Comparison of ENCODE assay signal across 1 cellular context in the genomic region with DNA sequence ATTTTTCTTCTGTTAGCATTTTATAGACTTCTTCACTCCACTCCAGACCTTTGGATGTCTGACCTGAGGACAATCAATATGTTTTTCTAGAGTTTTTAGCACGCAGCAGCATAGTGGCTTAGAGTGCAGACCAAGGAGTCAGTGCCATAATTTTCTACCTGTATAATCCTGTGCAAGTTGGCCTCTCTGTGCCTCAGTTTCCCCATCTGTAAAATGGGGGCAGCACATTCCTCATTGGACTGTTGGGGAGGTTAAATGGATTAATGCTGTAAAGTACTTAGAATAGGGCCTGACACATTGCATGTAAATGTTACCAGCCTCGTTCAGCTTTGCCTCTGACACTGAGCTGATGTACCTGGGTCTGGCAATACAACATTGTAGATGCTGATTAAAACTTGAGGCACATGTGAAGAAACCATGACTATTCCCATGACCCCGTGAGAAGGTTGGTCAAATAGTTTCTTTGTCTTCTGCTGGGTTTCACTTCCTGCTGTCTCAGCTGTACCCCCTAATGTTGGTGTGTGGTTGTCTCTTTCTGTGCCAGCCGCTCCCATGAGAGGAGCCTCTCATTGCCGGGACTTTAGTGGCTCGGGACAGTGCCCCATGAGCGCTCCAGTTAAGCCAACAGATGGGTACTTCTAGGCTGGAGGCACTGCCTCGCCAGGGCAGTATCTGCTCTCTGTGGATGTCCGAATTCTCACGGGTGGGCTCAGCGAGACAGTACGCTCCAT.
TF ChIP-seq lines count a peak whose summit lies in the region.

No MANE protein-coding gene starts in this region.

TF ChIP-seq in SK-N-SH treated with all-trans-retinoic acid at 6 μM for 48 hours, 23 proteins besides CTCF, POLR2A, EP300 and RAD21 (continued from another document):
- TF ChIP-seq, protein P1, sequence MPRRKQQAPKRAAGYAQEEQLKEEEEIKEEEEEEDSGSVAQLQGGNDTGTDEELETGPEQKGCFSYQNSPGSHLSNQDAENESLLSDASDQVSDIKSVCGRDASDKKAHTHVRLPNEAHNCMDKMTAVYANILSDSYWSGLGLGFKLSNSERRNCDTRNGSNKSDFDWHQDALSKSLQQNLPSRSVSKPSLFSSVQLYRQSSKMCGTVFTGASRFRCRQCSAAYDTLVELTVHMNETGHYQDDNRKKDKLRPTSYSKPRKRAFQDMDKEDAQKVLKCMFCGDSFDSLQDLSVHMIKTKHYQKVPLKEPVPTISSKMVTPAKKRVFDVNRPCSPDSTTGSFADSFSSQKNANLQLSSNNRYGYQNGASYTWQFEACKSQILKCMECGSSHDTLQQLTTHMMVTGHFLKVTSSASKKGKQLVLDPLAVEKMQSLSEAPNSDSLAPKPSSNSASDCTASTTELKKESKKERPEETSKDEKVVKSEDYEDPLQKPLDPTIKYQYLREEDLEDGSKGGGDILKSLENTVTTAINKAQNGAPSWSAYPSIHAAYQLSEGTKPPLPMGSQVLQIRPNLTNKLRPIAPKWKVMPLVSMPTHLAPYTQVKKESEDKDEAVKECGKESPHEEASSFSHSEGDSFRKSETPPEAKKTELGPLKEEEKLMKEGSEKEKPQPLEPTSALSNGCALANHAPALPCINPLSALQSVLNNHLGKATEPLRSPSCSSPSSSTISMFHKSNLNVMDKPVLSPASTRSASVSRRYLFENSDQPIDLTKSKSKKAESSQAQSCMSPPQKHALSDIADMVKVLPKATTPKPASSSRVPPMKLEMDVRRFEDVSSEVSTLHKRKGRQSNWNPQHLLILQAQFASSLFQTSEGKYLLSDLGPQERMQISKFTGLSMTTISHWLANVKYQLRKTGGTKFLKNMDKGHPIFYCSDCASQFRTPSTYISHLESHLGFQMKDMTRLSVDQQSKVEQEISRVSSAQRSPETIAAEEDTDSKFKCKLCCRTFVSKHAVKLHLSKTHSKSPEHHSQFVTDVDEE (CRISPR knock-in tag; IDR thresholded peaks at IDR 0.05): no peak
- TF ChIP-seq PPARA (CRISPR knock-in tag; IDR thresholded peaks at IDR 0.05; ENCODE audit: borderline replicate concordance) (no peak), ZFP30 (CRISPR knock-in tag; IDR thresholded peaks at IDR 0.05) (no peak), TOX (CRISPR knock-in tag; IDR thresholded peaks at IDR 0.05; ENCODE audit: borderline replicate concordance) (no peak), ZNF70 (CRISPR knock-in tag; IDR thresholded peaks at IDR 0.05) (no peak), ARNTL (CRISPR knock-in tag; IDR thresholded peaks at IDR 0.05; ENCODE audit: borderline replicate concordance, low read depth) (no peak), ZC3H10 (CRISPR knock-in tag; IDR thresholded peaks at IDR 0.05) (no peak)
TF ChIP-seq in SK-N-SH treated with all-trans-retinoic acid at 6 μM for 48 hours: peak in this region for 0.
